Comparison of ENCODE assay signal across 15 cellular contexts in the genomic region with DNA sequence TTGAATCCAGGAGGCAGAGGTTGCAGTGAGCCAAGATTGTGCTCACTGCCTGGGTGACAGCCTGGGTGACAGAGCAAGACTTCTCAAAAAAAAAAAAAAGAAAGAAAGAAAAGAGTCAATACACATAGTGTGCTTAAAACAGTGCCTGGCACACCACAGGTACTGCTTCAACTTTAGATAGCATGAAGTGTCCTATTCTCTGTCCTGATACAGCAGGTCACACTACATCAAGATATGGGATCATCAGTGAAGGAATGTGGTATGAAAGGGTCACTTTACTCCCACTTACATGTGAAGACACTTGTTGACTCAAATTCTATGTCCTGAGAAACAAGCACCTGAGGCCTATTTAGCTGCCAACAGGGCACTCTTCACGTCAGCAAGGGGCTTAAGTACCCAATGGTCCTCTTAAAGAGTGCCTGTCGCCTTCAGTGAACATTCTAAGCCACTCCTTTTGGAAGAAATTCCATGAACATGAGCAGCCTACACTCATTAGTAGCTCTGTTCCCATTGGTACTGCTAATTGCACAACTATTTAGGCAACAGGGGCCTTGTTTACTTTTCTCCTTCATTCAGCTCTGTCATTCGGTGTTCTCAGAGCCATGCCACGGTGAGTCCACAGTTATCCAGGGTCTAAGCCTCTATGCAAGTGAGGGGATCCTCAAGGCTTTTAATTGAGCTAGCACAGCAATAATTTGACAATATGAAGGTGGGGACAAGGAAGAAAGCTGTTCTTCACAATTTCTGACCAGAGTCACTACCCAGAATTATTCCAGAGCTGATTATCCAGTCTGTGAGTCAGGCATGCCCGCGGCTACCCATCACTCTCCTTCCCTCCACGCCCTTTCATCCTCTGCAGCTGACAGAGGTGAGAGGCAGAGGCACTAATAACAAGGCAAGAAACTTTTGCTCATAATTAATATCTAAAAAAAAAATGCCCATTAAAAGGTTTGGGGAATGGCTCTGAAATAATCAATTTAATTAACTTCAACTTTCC. TPM values are rescaled to one million over a fixed set of nuclear protein-coding genes. Genes with fewer than 3 reads are reported as not detected.
DNase-seq lines count a peak whose midpoint lies in the region; ATAC-seq and TF ChIP-seq lines count a peak whose summit lies in the region.
"Had no signal": no experiment of that assay in that cellular context is flagged by ENCODE, and none has a peak within 500 bp of the region (broad histone marks: within the 10 kb centered on the region; RNA-seq: fewer than 3 reads in every experiment).

No MANE protein-coding gene starts in this region.

- H3K27me3 ChIP-seq in RWPE2 (ENCODE audit: insufficient read depth, poor library complexity, severe bottlenecking), result peaks cover 5% of the 10 kb centered on the region
- H3K27me3 ChIP-seq in CD4-positive, alpha-beta memory T cell (ENCODE audit: insufficient read depth, low read length), result no peaks in the 10 kb centered on the region

- POLR2A ChIA-PET in CD4-positive, alpha-beta memory T cell (lab: Charles Lee; ENCODE audit: partially characterized antibody), result no interaction called here

- peaks cover 0 to 4% (median 0%) of the 10 kb centered on the region in 8 donors for H3K9me3 Mint-ChIP-seq in CD4-positive, alpha-beta memory T cell

- CTCF ChIA-PET in CD4-positive, alpha-beta memory T cell (lab: Charles Lee; ENCODE audit: partially characterized antibody), result no interaction called here

- peak; percentile 63; the same call in 2 of the 3 replicates for ATAC-seq in RWPE2 (ENCODE audit: low read depth)
- ATAC-seq: left ventricle myocardium superior; naive thymus-derived CD4-positive, alpha-beta T cell had no signal

- H3K9me3 ChIP-seq in RWPE2 (ENCODE audit: severe bottlenecking), result no peaks in the 10 kb centered on the region
- H3K9me3 ChIP-seq in CD4-positive, alpha-beta memory T cell (ENCODE audit: control insufficient read depth in 1 of 2, low read length in 2 of 2), result no peaks in the 10 kb centered on the region

- H3K27me3 Mint-ChIP-seq in CD4-positive, alpha-beta memory T cell, result peaks cover 0 to 1% of the 10 kb centered on the region in 2 donors
- H3K27me3 Mint-ChIP-seq: naive thymus-derived CD4-positive, alpha-beta T cell had no signal

- H3K4me3 ChIP-seq in RWPE2 (ENCODE audit: severe bottlenecking), result no peak overlapping the region
- H3K4me3 ChIP-seq in retinal pigment epithelial cell (ENCODE audit: low read length), result no peak overlapping the region
- H3K4me3 ChIP-seq in CD4-positive, alpha-beta memory T cell (ENCODE audit: low read length in 2 of 2), result no peak overlapping the region

- H3K27ac Mint-ChIP-seq in CD4-positive, alpha-beta memory T cell, result no peak overlapping the region
- H3K27ac Mint-ChIP-seq: CD14-positive monocyte; naive thymus-derived CD4-positive, alpha-beta T cell had no signal

- intact Hi-C loops in CD4-positive, alpha-beta memory T cell (cut with micrococcal nuclease), result no loop called here

- H3K27ac ChIP-seq in RWPE2 (ENCODE audit: poor library complexity, severe bottlenecking), result no peak overlapping the region
- no peak overlapping the region for H3K27ac ChIP-seq in CD4-positive, alpha-beta memory T cell (ENCODE audit: low read depth, low read length)

- no peaks in the 10 kb centered on the region for H3K36me3 Mint-ChIP-seq in CD4-positive, alpha-beta memory T cell
- H3K36me3 Mint-ChIP-seq: CD14-positive monocyte; naive thymus-derived CD4-positive, alpha-beta T cell had no signal

- H3K4me3 Mint-ChIP-seq in CD4-positive, alpha-beta memory T cell, result no peak overlapping the region
- H3K4me3 Mint-ChIP-seq: CD14-positive monocyte; naive thymus-derived CD4-positive, alpha-beta T cell had no signal

- DNase-seq in ELF-1 (ENCODE audit: low read depth, low spot score) (peak; percentile 37), RWPE2 (ENCODE audit: low spot score) (no peak), fibroblast of peridontal ligament (ENCODE audit: extremely low read depth) (peak; percentile 46), retinal pigment epithelial cell (ENCODE audit: low read depth) (peak; percentile 48), dermis blood vessel endothelial cell (no peak), NCI-H446 treated with DMSO at 0.1 percent for 48 hours (lab: John Stamatoyannopoulos, UW) (no peak), GM19238 (ENCODE audit: insufficient read length, low spot score) (no peak)
- no peak for DNase-seq in CD4-positive, alpha-beta memory T cell
- DNase-seq: anterior cingulate cortex; DND-41; left ventricle myocardium superior; naive thymus-derived CD4-positive, alpha-beta T cell; NCI-H2081 treated with DMSO at 0.1 percent for 48 hours; NCI-H526 treated with DMSO at 0.1 percent for 48 hours had no signal

- H3K4me1 ChIP-seq in RWPE2 (ENCODE audit: insufficient read depth, poor library complexity, severe bottlenecking), result no peaks in the 10 kb centered on the region
- no peaks in the 10 kb centered on the region for H3K4me1 ChIP-seq in CD4-positive, alpha-beta memory T cell (ENCODE audit: insufficient read depth, low read length)

- no peak for TF ChIP-seq CTCF in RWPE2 (IDR thresholded peaks at IDR 0.05; ENCODE audit: poor library complexity, severe bottlenecking)
- TF ChIP-seq CTCF in retinal pigment epithelial cell (conservative IDR thresholded peaks at IDR 0.05; ENCODE audit: low read depth, low read length), result no peak

- no peaks in the 10 kb centered on the region for H3K36me3 ChIP-seq in RWPE2 (ENCODE audit: low read depth)
- no peaks in the 10 kb centered on the region for H3K36me3 ChIP-seq in CD4-positive, alpha-beta memory T cell (ENCODE audit: insufficient read depth, low read length)

- no peaks in the 10 kb centered on the region for H3K4me1 Mint-ChIP-seq in CD4-positive, alpha-beta memory T cell
- H3K4me1 Mint-ChIP-seq: CD14-positive monocyte; naive thymus-derived CD4-positive, alpha-beta T cell had no signal

RNA-seq across cellular contexts. Expression of gene PTN, which starts 56.6 kb away (rescaled TPM):
- total RNA-seq in dermis blood vessel endothelial cell, result under 0.01 TPM in 1 of 2 replicates, not detected in the other
- not detected for total RNA-seq in CD4-positive, alpha-beta memory T cell
- polyA plus RNA-seq in CD4-positive, alpha-beta memory T cell, result under 1 TPM in 1 of 2 donors, not detected in 1; 0.11 TPM
- total RNA-seq: naive thymus-derived CD4-positive, alpha-beta T cell had no signal
- polyA plus RNA-seq: CD14-positive monocyte; naive thymus-derived CD4-positive, alpha-beta T cell had no signal

Comparison
In these comparisons a context has a peak if more than half of its experiments do, and no peak if none do; other contexts are left out.
1. DNase-seq: peak in ELF-1 (single experiment), fibroblast of peridontal ligament (single experiment) and retinal pigment epithelial cell (single experiment); none in RWPE2 (single experiment), dermis blood vessel endothelial cell (single experiment), NCI-H446 treated with DMSO at 0.1 percent for 48 hours (single experiment), CD4-positive, alpha-beta memory T cell (0 of 5) and GM19238 (single experiment).